In the genomic region with DNA sequence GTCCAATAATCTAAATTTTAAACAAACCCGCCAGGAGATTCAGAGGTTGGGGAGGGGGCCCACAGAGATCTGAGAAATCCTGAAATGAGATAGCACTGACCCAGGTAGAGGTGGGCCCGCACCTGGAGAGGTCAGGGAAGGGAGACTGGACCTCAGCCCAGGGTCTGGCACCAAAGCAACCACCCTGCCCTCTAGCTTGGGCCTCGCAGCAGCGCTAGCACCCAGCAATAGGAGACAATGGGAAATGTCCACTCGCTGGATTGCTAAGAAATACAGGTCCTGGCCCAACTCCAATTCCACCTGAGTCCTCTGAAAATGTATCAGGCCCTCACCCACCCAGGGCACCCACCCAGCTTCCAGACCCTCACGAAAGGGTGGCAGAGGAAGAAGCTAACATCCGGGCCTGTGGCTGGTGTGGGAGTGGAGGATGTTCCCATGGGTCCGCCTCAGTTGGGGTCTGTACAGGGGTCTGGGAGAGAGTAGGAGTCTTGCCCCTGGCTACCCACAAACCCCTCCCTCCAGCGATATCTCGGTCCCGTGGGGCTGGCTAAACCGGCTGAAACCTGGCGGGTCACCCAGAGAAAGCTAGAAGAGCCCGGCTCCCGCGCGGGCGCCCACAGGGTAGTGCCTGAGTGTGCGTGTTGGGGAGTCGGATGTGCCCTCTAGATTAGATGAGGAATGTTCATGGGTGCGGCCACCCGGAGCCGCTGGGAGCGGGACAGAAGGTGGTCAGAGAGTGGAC, we compare ENCODE assay signal across 9 cellular contexts. TPM values are rescaled to one million over a fixed set of nuclear protein-coding genes. Genes with fewer than 3 reads are reported as not detected.
A peak's percentile ranks its signal among the peaks of the same experiment; 100 is the strongest.
DNase-seq lines count a peak whose midpoint lies in the region; ATAC-seq and TF ChIP-seq lines count a peak whose summit lies in the region.
"Had no signal": no experiment of that assay in that cellular context is flagged by ENCODE, and none has a peak within 500 bp of the region (broad histone marks: within the 10 kb centered on the region; RNA-seq: fewer than 3 reads in every experiment).

No MANE protein-coding gene starts in this region.

- TF ChIP-seq CTCF in kidney epithelial cell (IDR thresholded peaks at IDR 0.05; ENCODE audit: insufficient read depth, low read length, poor library complexity, severe bottlenecking), result peak; percentile 1
- TF ChIP-seq CTCF in smooth muscle cell (IDR thresholded peaks at IDR 0.05; ENCODE audit: borderline replicate concordance, insufficient read depth, poor library complexity, severe bottlenecking), result no peak

- ATAC-seq in HG02970 (IDR thresholded peaks at IDR 0.05; ENCODE audit: low FRiP score, unreplicated experiment), result no peak

- no peak overlapping the region for H3K4me2 ChIP-seq in smooth muscle cell

- no peak overlapping the region for H2AFZ ChIP-seq in smooth muscle cell (ENCODE audit: low read depth)

- no peaks in the 10 kb centered on the region for H3K9me3 ChIP-seq in HUES48 (ENCODE audit: control insufficient read depth, insufficient read depth, low read length)
- no peaks in the 10 kb centered on the region for H3K9me3 ChIP-seq in smooth muscle cell (replicated peaks; ENCODE audit: low read depth)
- H3K9me3 ChIP-seq: adrenal gland had no signal

- H4K20me1 ChIP-seq in smooth muscle cell (ENCODE audit: low read depth), result no peaks in the 10 kb centered on the region

- H3K4me1 ChIP-seq in HUES48 (ENCODE audit: control insufficient read depth, insufficient read depth, low read length) (no peaks in the 10 kb centered on the region), smooth muscle cell (ENCODE audit: low read depth) (no peaks in the 10 kb centered on the region)

- H3F3A ChIP-seq in smooth muscle cell (ENCODE audit: low read depth), result no peaks in the 10 kb centered on the region

- no peaks in the 10 kb centered on the region for H3K36me3 ChIP-seq in HUES48 (ENCODE audit: control insufficient read depth, insufficient read depth, low read length)
- no peaks in the 10 kb centered on the region for H3K36me3 ChIP-seq in kidney epithelial cell (ENCODE audit: control insufficient read depth, insufficient read depth, low read length)
- no peaks in the 10 kb centered on the region for H3K36me3 ChIP-seq in smooth muscle cell (ENCODE audit: low read depth)
- H3K36me3 ChIP-seq: adrenal gland had no signal

- H3K9ac ChIP-seq in HUES48 (ENCODE audit: low read depth, low read length) (no peak overlapping the region), smooth muscle cell (ENCODE audit: low read depth) (no peak overlapping the region)

- H3K4me3 ChIP-seq in HUES48 (ENCODE audit: low read depth, low read length) (peak overlapping the region; percentile 72; the same call in 1 of the 2 replicates), kidney epithelial cell (ENCODE audit: low read depth, low read length) (peak overlapping the region; percentile 49), smooth muscle cell (peak overlapping the region; percentile 46)

- DNase-seq in kidney epithelial cell (ENCODE audit: low read depth), result no peak
- DNase-seq in smooth muscle cell (lab: John Stamatoyannopoulos, UW; ENCODE audit: unreplicated experiment), result no peak
- no peak for DNase-seq in G401 (ENCODE audit: low spot score)
- no peak for DNase-seq in pons (ENCODE audit: low spot score)
- no peak for DNase-seq in SIG-M5 (lab: John Stamatoyannopoulos, UW)

- in situ Hi-C loops in G401 (cut with HindIII; ENCODE audit: low sequenced_read_pairs), result no loop called here

- H3K27ac ChIP-seq in HUES48 (ENCODE audit: low read depth, low read length), result no peak overlapping the region
- peak overlapping the region; percentile 94 for H3K27ac ChIP-seq in angular gyrus (ENCODE audit: low read depth, low read length)
- H3K27ac ChIP-seq in smooth muscle cell (ENCODE audit: low read depth), result no peak overlapping the region
- H3K27ac ChIP-seq: adrenal gland had no signal

- no peaks in the 10 kb centered on the region for H3K79me2 ChIP-seq in smooth muscle cell (ENCODE audit: low read depth)

- 71% methylated on average over 24 of the region's 24 CpGs for WGBS in smooth muscle cell (ENCODE audit: low lambda C conversion rate)

- H3K27me3 ChIP-seq in HUES48 (ENCODE audit: control insufficient read depth, insufficient read depth, low read length) (peaks cover 45% of the 10 kb centered on the region), kidney epithelial cell (ENCODE audit: control insufficient read depth, insufficient read depth, low read length) (peaks cover 16% of the 10 kb centered on the region), smooth muscle cell (ENCODE audit: low read depth) (peaks cover 22% of the 10 kb centered on the region)
- H3K27me3 ChIP-seq: adrenal gland had no signal

RNA-seq across cellular contexts. Expression of gene PLLP, which starts 1.1 kb away (rescaled TPM):
- total RNA-seq in kidney epithelial cell (11.9 and 12.6 TPM in 2 replicates), smooth muscle cell (0.81 TPM in 1 of 2 replicates, not detected in the other)
- 0.33 and 0.59 TPM in 2 replicates for polyA plus RNA-seq in smooth muscle cell
- 1.5 and 2.7 TPM in 2 replicates for total RNA-seq in G401 (2014; rRNA removed; shearing (Covaris generic))

RNA-seq across cellular contexts. Expression of gene ARL2BP, which starts 38.3 kb away (rescaled TPM):
- total RNA-seq in kidney epithelial cell (70.4 and 78.3 TPM in 2 replicates), smooth muscle cell (78.1 and 85.6 TPM in 2 replicates)
- polyA plus RNA-seq in smooth muscle cell, result 68.9 and 88.0 TPM in 2 replicates
- total RNA-seq in G401 (2014; rRNA removed; shearing (Covaris generic)), result 79.4 and 98.0 TPM in 2 replicates
